ENCODE assay signal across 11 cellular contexts in genomic region chr4:22237846-22238513, GRCh38.
DNase-seq lines count a peak whose midpoint lies in the region; ATAC-seq, FAIRE-seq and TF ChIP-seq lines count a peak whose summit lies in the region.
"Had no signal": no experiment of that assay in that cellular context is flagged by ENCODE, and none has a peak within 500 bp of the region (broad histone marks: within the 10 kb centered on the region; RNA-seq: fewer than 3 reads in every experiment).

No MANE protein-coding gene starts in this region.

- no peak overlapping the region for H3K27ac ChIP-seq in CD4-positive, alpha-beta T cell (ENCODE audit: low read depth, low read length)
- peak overlapping the region; percentile 5; the same call in 1 of the 2 replicates for H3K27ac ChIP-seq in MM.1S (ENCODE audit: low read length)
- no peak overlapping the region for H3K27ac ChIP-seq in duodenal mucosa (ENCODE audit: low read depth, low read length)
- H3K27ac ChIP-seq in dorsolateral prefrontal cortex = no peak overlapping the region

- H3K4me3 ChIP-seq in MM.1S (ENCODE audit: low read length) (peak overlapping the region; percentile 51), duodenal mucosa (ENCODE audit: low read depth in 1 of 2, low read length in 2 of 2) (peak overlapping the region; percentile 66 to 67), dorsolateral prefrontal cortex (peak overlapping the region in 16 of 59 donors; percentile 3 to 46 (median 24))

- no peaks in the 10 kb centered on the region for H3K27me3 ChIP-seq in CD4-positive, alpha-beta T cell (ENCODE audit: control insufficient read depth, insufficient read depth, low read length)
- H3K27me3 ChIP-seq in MM.1S (replicated peaks; ENCODE audit: insufficient read depth, low read length) (no peaks in the 10 kb centered on the region), duodenal mucosa (ENCODE audit: control insufficient read depth in 1 of 2, insufficient read depth in 2 of 2, low read length in 2 of 2) (no peaks in the 10 kb centered on the region), dorsolateral prefrontal cortex (peaks cover 0 to 4% (median 0%) of the 10 kb centered on the region in 45 donors)

- no peak for DNase-seq in CD4-positive, alpha-beta T cell
- DNase-seq in MM.1S = peak; percentile 71
- no peak for DNase-seq in naive B cell
- no peak for DNase-seq in NCI-H2227 (lab: John Stamatoyannopoulos, UW; ENCODE audit: unreplicated experiment)
- no peak for DNase-seq in dorsolateral prefrontal cortex
- DNase-seq in frontal cortex (ENCODE audit: low spot score in 2 of 2) = no peak
- DNase-seq in stimulated activated CD4-positive, alpha-beta T cell treated with anti-CD3 and anti-CD28 coated beads, Interleukin-1b, Interleukin-23, amount 100 ng/mL, for 48 hours = no peak
- DNase-seq: aorta, NCI-H446 had no signal

- no peak for ATAC-seq in CD4-positive, alpha-beta T cell (ENCODE audit: poor library complexity)
- no peak for ATAC-seq in naive B cell (ENCODE audit: low read depth in 2 of 2)

- H3K9me3 Mint-ChIP-seq in CD4-positive, alpha-beta T cell = peaks cover 2% of the 10 kb centered on the region
- peaks cover 0 to 14% (median 3%) of the 10 kb centered on the region in 7 donors for H3K9me3 Mint-ChIP-seq in naive B cell

- peak overlapping the region; percentile 62 for H3K4me3 Mint-ChIP-seq in CD4-positive, alpha-beta T cell
- H3K4me3 Mint-ChIP-seq in naive B cell = peak overlapping the region in 6 of 8 donors; percentile 5 to 77 (median 34)

- no peak for TF ChIP-seq CTCF in CD4-positive, alpha-beta T cell (IDR thresholded peaks at IDR 0.05)
- TF ChIP-seq CTCF in MM.1S (IDR thresholded peaks at IDR 0.05; ENCODE audit: low read length) (no peak), dorsolateral prefrontal cortex (IDR thresholded peaks at IDR 0.05 in 54 of 56, conservative IDR thresholded peaks at IDR 0.05 in 2 of 56; ENCODE audit: low read depth in 1 of 56, partially characterized antibody in 56 of 56) (no peak)

- peak overlapping the region; percentile 6; the same call in 1 of the 2 replicates for H3K9ac ChIP-seq in MM.1S (ENCODE audit: low read length)
- peak overlapping the region; percentile 35 to 46 for H3K9ac ChIP-seq in duodenal mucosa (ENCODE audit: low read depth in 1 of 2, low read length in 2 of 2)

- no peaks in the 10 kb centered on the region for H3F3A ChIP-seq in MM.1S (ENCODE audit: insufficient read depth, low read length)

- H3K9me3 ChIP-seq in CD4-positive, alpha-beta T cell (ENCODE audit: control insufficient read depth, low read length) = no peaks in the 10 kb centered on the region
- no peaks in the 10 kb centered on the region for H3K9me3 ChIP-seq in MM.1S (replicated peaks; ENCODE audit: insufficient read depth, low read length)
- H3K9me3 ChIP-seq in duodenal mucosa (ENCODE audit: control insufficient read depth in 1 of 2, low read length in 2 of 2) = no peaks in the 10 kb centered on the region

- no peak overlapping the region for H3K27ac Mint-ChIP-seq in CD4-positive, alpha-beta T cell
- H3K27ac Mint-ChIP-seq in naive B cell = no peak overlapping the region

- POLR2A ChIA-PET in CD4-positive, alpha-beta T cell (lab: Charles Lee) = no interaction called here

- H3K27me3 Mint-ChIP-seq in CD4-positive, alpha-beta T cell = peaks cover 9% of the 10 kb centered on the region
- peaks cover 0 to 6% (median 0%) of the 10 kb centered on the region in 3 donors for H3K27me3 Mint-ChIP-seq in naive B cell

- H3K4me1 Mint-ChIP-seq in CD4-positive, alpha-beta T cell (ENCODE audit: low read depth) = no peaks in the 10 kb centered on the region
- peaks cover 0 to 7% (median 0%) of the 10 kb centered on the region in 3 donors for H3K4me1 Mint-ChIP-seq in naive B cell

- H3K4me2 ChIP-seq in MM.1S (ENCODE audit: low read depth, low read length) = peak overlapping the region; percentile 51; the same call in 1 of the 2 replicates

- no peaks in the 10 kb centered on the region for H3K9me2 ChIP-seq in MM.1S (replicated peaks; ENCODE audit: insufficient read depth, low read length)

- H3K4me1 ChIP-seq in MM.1S (ENCODE audit: low read length) = no peaks in the 10 kb centered on the region
- no peaks in the 10 kb centered on the region for H3K4me1 ChIP-seq in duodenal mucosa (ENCODE audit: control insufficient read depth in 1 of 2, insufficient read depth in 2 of 2, low read length in 2 of 2)

- H3K36me3 Mint-ChIP-seq in CD4-positive, alpha-beta T cell (ENCODE audit: low read depth) = no peaks in the 10 kb centered on the region
- H3K36me3 Mint-ChIP-seq in naive B cell = no peaks in the 10 kb centered on the region

- no peaks in the 10 kb centered on the region for H3K36me3 ChIP-seq in MM.1S (replicated peaks; ENCODE audit: insufficient read depth, low read length)
- H3K36me3 ChIP-seq in duodenal mucosa (ENCODE audit: control insufficient read depth in 1 of 2, insufficient read depth in 2 of 2, low read length in 2 of 2) = no peaks in the 10 kb centered on the region

- intact Hi-C loops in CD4-positive, alpha-beta T cell (cut with DNase I, micrococcal nuclease) = no loop called here
- intact Hi-C loops in dorsolateral prefrontal cortex (cut with DNase I) = loop anchor here in 1 of 2 donors (10.0 kb wide), 1 partner anchor 117 kb away; no protein-coding TSS in a partner anchor

- CTCF ChIA-PET in CD4-positive, alpha-beta T cell (lab: Charles Lee) = no interaction called here

- H3K79me2 ChIP-seq in MM.1S (ENCODE audit: low read length) = no peaks in the 10 kb centered on the region

- H2AFZ ChIP-seq in MM.1S (ENCODE audit: low read length) = peak overlapping the region; percentile 68

- FAIRE-seq in frontal cortex (lab: Jason Lieb, UNC) = no peak
- FAIRE-seq: islet of Langerhans had no signal

- no peaks in the 10 kb centered on the region for H4K20me1 ChIP-seq in MM.1S (ENCODE audit: insufficient read depth, low read length)
